8 cellular contexts compared by ENCODE assay signal in genomic region chr6:159174263-159174974, GRCh38. TPM values are rescaled to one million over a fixed set of nuclear protein-coding genes. Genes with fewer than 3 reads are reported as not detected.
DNase-seq lines count a peak whose midpoint lies in the region; ATAC-seq, FAIRE-seq and TF ChIP-seq lines count a peak whose summit lies in the region.

No MANE protein-coding gene starts in this region.

- no peak overlapping the region for H3K4ac ChIP-seq in H9 (ENCODE audit: low read depth, low read length)

- no peak overlapping the region for H4K5ac ChIP-seq in H9 (ENCODE audit: insufficient read length, low read depth, low read length)

- peaks cover 61% of the 10 kb centered on the region for H3K27me3 Mint-ChIP-seq in H9 (ENCODE audit: low read depth)

- H3K18ac ChIP-seq in H9 (ENCODE audit: insufficient read length, low read depth, low read length), result no peak overlapping the region

- H3K4me1 ChIP-seq in H9 (ENCODE audit: insufficient read depth, low read length) (no peaks in the 10 kb centered on the region), right cardiac atrium (ENCODE audit: control insufficient read depth, insufficient read depth, low read length) (no peaks in the 10 kb centered on the region)

- H2AK5ac ChIP-seq in H9 (ENCODE audit: insufficient read length, low read length), result no peak overlapping the region

- H4K20me1 ChIP-seq in H9 (ENCODE audit: control insufficient read depth, insufficient read depth, insufficient read length), result no peaks in the 10 kb centered on the region

- H3K27ac Mint-ChIP-seq in H9, result no peak overlapping the region

- ATAC-seq in right cardiac atrium (peak; percentile 88 to 89), sciatic nerve (peak; percentile 88), HG03039 (IDR thresholded peaks at IDR 0.05; ENCODE audit: unreplicated experiment) (no peak)

- no peak overlapping the region for H4K91ac ChIP-seq in H9 (ENCODE audit: insufficient read length, low read depth, low read length)

- no peaks in the 10 kb centered on the region for H3K36me3 Mint-ChIP-seq in H9 (ENCODE audit: insufficient read depth in 1 of 3, low read depth in 3 of 3)

- peaks cover 13 to 16% of the 10 kb centered on the region in 2 experiments for H3K4me1 Mint-ChIP-seq in H9

- H3K79me1 ChIP-seq in H9 (ENCODE audit: insufficient read depth, low read depth, low read length, poor library complexity, severe bottlenecking), result no peaks in the 10 kb centered on the region

- no peak overlapping the region for H4K8ac ChIP-seq in H9 (replicated peaks; ENCODE audit: insufficient read length, low read depth, low read length)

- intact Hi-C loops in right cardiac atrium (cut with DNase I), result loop anchor here (5.0 to 10.0 kb wide), 3 partner anchors 290 to 480 kb away; no protein-coding TSS in a partner anchor
- intact Hi-C loops in sciatic nerve (cut with DNase I), result loop anchor here (10.0 kb wide), 1 partner anchor 290 kb away; no protein-coding TSS in a partner anchor

- H3K27ac ChIP-seq in H9 (ENCODE audit: insufficient read length, low read depth, low read length), result no peak overlapping the region
- no peak overlapping the region for H3K27ac ChIP-seq in right cardiac atrium (ENCODE audit: low read length)

- H3K9me3 ChIP-seq in H9 (ENCODE audit: control insufficient read depth, low read depth, low read length) (no peaks in the 10 kb centered on the region), right cardiac atrium (ENCODE audit: control insufficient read depth, low read length) (no peaks in the 10 kb centered on the region)

- H2AFZ ChIP-seq in H9 (ENCODE audit: low read length), result no peak overlapping the region

- no peaks in the 10 kb centered on the region for H3K79me2 ChIP-seq in H9 (ENCODE audit: insufficient read depth, low read length)

- H2BK12ac ChIP-seq in H9 (ENCODE audit: insufficient read length, low read depth, low read length), result no peak overlapping the region

- H3K14ac ChIP-seq in H9 (ENCODE audit: insufficient read depth, low read length), result no peak overlapping the region

- no peak overlapping the region for H3K9ac ChIP-seq in H9 (ENCODE audit: extremely low read depth, insufficient read length, low read length)

- H3K27me3 ChIP-seq in H9 (ENCODE audit: insufficient read depth, low read length), result peaks cover 22% of the 10 kb centered on the region
- H3K27me3 ChIP-seq in right cardiac atrium (ENCODE audit: control insufficient read depth, insufficient read depth), result no peaks in the 10 kb centered on the region

- no peak overlapping the region for H3K4me3 ChIP-seq in right cardiac atrium (ENCODE audit: low read length)

- peak; percentile 97 for TF ChIP-seq CTCF in H9 (conservative IDR thresholded peaks at IDR 0.05)

- no peak overlapping the region for H2BK120ac ChIP-seq in H9 (ENCODE audit: low read depth, low read length, poor library complexity, severe bottlenecking)

- H2BK15ac ChIP-seq in H9 (ENCODE audit: low read depth, low read length), result no peak overlapping the region

- H2BK20ac ChIP-seq in H9 (ENCODE audit: low read depth, low read length, poor library complexity, severe bottlenecking), result no peak overlapping the region

- no CpG with 5 or more reads among the region's 19 CpGs for WGBS in H9 (ENCODE audit: extremely low coverage, insufficient read length, low lambda C conversion rate)
- 7% methylated on average over 19 of the region's 19 CpGs for WGBS in right cardiac atrium

- peak; percentile 37 for FAIRE-seq in G401.6 (lab: Jason Lieb, UNC)

- H2BK5ac ChIP-seq in H9 (ENCODE audit: insufficient read length, low read length), result no peak overlapping the region

- peaks cover 0 to 2% of the 10 kb centered on the region in 2 experiments; a peak in 2 of 5 replicates for H3K9me3 Mint-ChIP-seq in H9

- peak overlapping the region; percentile 30 for H3K4me2 ChIP-seq in H9 (ENCODE audit: insufficient read depth, insufficient read length, low read length)

- DNase-seq in H9 (peak; percentile 77), NAMALWA (ENCODE audit: low spot score) (peak; percentile 84), T-helper 2 cell (peak; percentile 17 to 69 (median 44)), amniotic epithelial cell (ENCODE audit: low read depth) (peak; percentile 46), right cardiac atrium (peak; percentile 74 to 90 (median 87)), sciatic nerve (ENCODE audit: low spot score) (peak; percentile 81)

- H3K23me2 ChIP-seq in H9 (ENCODE audit: insufficient read length, low read depth, low read length, poor library complexity, severe bottlenecking), result peaks cover 8% of the 10 kb centered on the region

- H3K4me3 Mint-ChIP-seq in H9, result 0 out of 5 replicates have a peak overlapping the region, but pooled peaks of 1 of the 2 experiments have one; percentile 6

- H3T11ph ChIP-seq in H9 (ENCODE audit: low read length), result no peak overlapping the region

- H3K23ac ChIP-seq in H9 (ENCODE audit: insufficient read length, low read depth, low read length), result no peak overlapping the region

- no peak overlapping the region for H3K56ac ChIP-seq in H9 (ENCODE audit: insufficient read length, low read depth, low read length)

RNA-seq across cellular contexts. Expression of gene FNDC1, which starts 5.2 kb away (rescaled TPM):
- total RNA-seq in H9 (2021) (0.24 TPM in 2 replicates), right cardiac atrium (1 to 10 TPM in 1 of 4 donors, under 1 TPM in 3; 0.23 to 1.3 (median 0.39) TPM), sciatic nerve (13.7 TPM)
- polyA plus RNA-seq in right cardiac atrium, result 0.07 TPM
